In the genomic region with DNA sequence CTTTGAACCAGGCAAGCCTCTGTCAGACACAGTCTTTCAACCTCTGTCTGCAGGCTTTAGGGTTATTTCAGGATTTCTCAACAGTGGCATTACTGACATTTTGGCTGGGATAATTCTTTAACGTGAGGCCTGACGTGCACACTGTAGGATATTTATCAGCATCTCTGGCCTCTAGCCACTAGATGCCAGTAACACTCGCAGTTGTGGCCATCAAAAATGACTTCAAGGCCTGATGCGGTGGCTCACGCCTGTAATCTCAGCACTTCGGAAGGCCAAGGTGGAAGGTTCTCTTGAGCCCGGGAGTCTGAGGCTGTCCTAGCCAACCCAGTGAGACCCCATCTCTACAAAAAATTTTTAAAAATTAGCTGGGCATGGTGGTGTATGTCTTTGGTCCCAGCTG, we compare ENCODE assay signal across 2 cellular contexts.
TF ChIP-seq lines count a peak whose summit lies in the region.

No MANE protein-coding gene starts in this region.

TF ChIP-seq in HepG2, 621 proteins besides CTCF, POLR2A, EP300 and RAD21:
- TF ChIP-seq GTF3A (CRISPR knock-in tag; conservative IDR thresholded peaks at IDR 0.05) = no peak
- TF ChIP-seq NFRKB (IDR thresholded peaks at IDR 0.05) = no peak
- TF ChIP-seq HES4 (CRISPR knock-in tag; IDR thresholded peaks at IDR 0.05; ENCODE audit: borderline replicate concordance) = no peak
- TF ChIP-seq HDAC6 (IDR thresholded peaks at IDR 0.05; ENCODE audit: low read depth, low read length) = no peak
- no peak for TF ChIP-seq DPF2 (CRISPR knock-in tag; IDR thresholded peaks at IDR 0.05; ENCODE audit: borderline replicate concordance, low read depth)
- TF ChIP-seq STAG1 (CRISPR knock-in tag; IDR thresholded peaks at IDR 0.05) = peak; percentile 43

TF ChIP-seq in K562, 482 proteins besides CTCF, POLR2A, EP300 and RAD21:
- TF ChIP-seq HOMEZ (CRISPR knock-in tag; IDR thresholded peaks at IDR 0.05) (no peak), KAT7 (CRISPR knock-in tag; IDR thresholded peaks at IDR 0.05; ENCODE audit: borderline replicate concordance) (no peak), ZBTB34 (CRISPR knock-in tag; IDR thresholded peaks at IDR 0.05) (no peak), TEAD1 (CRISPR knock-in tag; IDR thresholded peaks at IDR 0.05) (no peak), TCF3 (CRISPR knock-in tag; IDR thresholded peaks at IDR 0.05) (no peak), SMARCE1 (IDR thresholded peaks at IDR 0.05) (no peak), SIX5 (IDR thresholded peaks at IDR 0.05; ENCODE audit: borderline replicate concordance in 1 of 2, insufficient read depth in 1 of 2, low read depth in 1 of 2, low read length in 2 of 2) (no peak), POLR3A (IDR thresholded peaks at IDR 0.05; ENCODE audit: borderline replicate concordance, extremely low read depth, insufficient read depth, insufficient read length) (no peak), XRCC3 (IDR thresholded peaks at IDR 0.05) (no peak), RBBP5 (IDR thresholded peaks at IDR 0.05; ENCODE audit: borderline replicate concordance, insufficient read depth, low read length, poor library complexity, severe bottlenecking) (no peak), HDAC3 (IDR thresholded peaks at IDR 0.05; ENCODE audit: borderline replicate concordance, partially characterized antibody) (no peak), NFXL1 (CRISPR knock-in tag; IDR thresholded peaks at IDR 0.05) (no peak), MECOM (CRISPR knock-in tag; IDR thresholded peaks at IDR 0.05) (no peak)
- TF ChIP-seq, protein P1, sequence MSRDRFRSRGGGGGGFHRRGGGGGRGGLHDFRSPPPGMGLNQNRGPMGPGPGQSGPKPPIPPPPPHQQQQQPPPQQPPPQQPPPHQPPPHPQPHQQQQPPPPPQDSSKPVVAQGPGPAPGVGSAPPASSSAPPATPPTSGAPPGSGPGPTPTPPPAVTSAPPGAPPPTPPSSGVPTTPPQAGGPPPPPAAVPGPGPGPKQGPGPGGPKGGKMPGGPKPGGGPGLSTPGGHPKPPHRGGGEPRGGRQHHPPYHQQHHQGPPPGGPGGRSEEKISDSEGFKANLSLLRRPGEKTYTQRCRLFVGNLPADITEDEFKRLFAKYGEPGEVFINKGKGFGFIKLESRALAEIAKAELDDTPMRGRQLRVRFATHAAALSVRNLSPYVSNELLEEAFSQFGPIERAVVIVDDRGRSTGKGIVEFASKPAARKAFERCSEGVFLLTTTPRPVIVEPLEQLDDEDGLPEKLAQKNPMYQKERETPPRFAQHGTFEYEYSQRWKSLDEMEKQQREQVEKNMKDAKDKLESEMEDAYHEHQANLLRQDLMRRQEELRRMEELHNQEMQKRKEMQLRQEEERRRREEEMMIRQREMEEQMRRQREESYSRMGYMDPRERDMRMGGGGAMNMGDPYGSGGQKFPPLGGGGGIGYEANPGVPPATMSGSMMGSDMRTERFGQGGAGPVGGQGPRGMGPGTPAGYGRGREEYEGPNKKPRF (IDR thresholded peaks at IDR 0.05; ENCODE audit: low read depth, low read length) = no peak
